14 cellular contexts compared by ENCODE assay signal in genomic region chr13:113843063-113843654, GRCh38. TPM values are rescaled to one million over a fixed set of nuclear protein-coding genes. Genes with fewer than 3 reads are reported as not detected.
DNase-seq lines count a peak whose midpoint lies in the region; ATAC-seq and TF ChIP-seq lines count a peak whose summit lies in the region.
"Had no signal": no experiment of that assay in that cellular context is flagged by ENCODE, and none has a peak within 500 bp of the region (broad histone marks: within the 10 kb centered on the region; RNA-seq: fewer than 3 reads in every experiment).

No MANE protein-coding gene starts in this region.

- H2AFZ ChIP-seq in SK-N-SH (ENCODE audit: low read depth): no peak overlapping the region

- H4K20me1 ChIP-seq in SK-N-SH (ENCODE audit: insufficient read depth): peaks cover 2% of the 10 kb centered on the region; the same call in 1 of the 2 replicates

- H3K4me1 ChIP-seq in SK-N-SH (ENCODE audit: control insufficient read depth in 1 of 2, insufficient read depth in 2 of 2, low read depth in 1 of 2, low read length in 1 of 2): peaks cover 21 to 30% of the 10 kb centered on the region in 2 experiments; a peak in 3 of 4 replicates
- H3K4me1 ChIP-seq in heart right ventricle: peaks cover 41 to 93% (median 80%) of the 10 kb centered on the region in 9 donors
- H3K4me1 ChIP-seq in mucosa of descending colon (ENCODE audit: low read depth): peaks cover 22% of the 10 kb centered on the region
- peaks cover under 1 to 26% of the 10 kb centered on the region in 2 donors for H3K4me1 ChIP-seq in uterus
- peaks cover 33% of the 10 kb centered on the region for H3K4me1 ChIP-seq in body of pancreas

- TF ChIP-seq CTCF in SK-N-SH (IDR thresholded peaks at IDR 0.05): no peak
- TF ChIP-seq CTCF in heart right ventricle (IDR thresholded peaks at IDR 0.05): no peak
- no peak for TF ChIP-seq CTCF in mucosa of descending colon (IDR thresholded peaks at IDR 0.05)
- no peak for TF ChIP-seq CTCF in uterus (IDR thresholded peaks at IDR 0.05)
- TF ChIP-seq CTCF in body of pancreas (IDR thresholded peaks at IDR 0.05): no peak

- TF ChIP-seq EP300 in SK-N-SH (IDR thresholded peaks at IDR 0.05; ENCODE audit: borderline replicate concordance in 1 of 2, low read depth in 1 of 2, low read length in 1 of 2): no peak

- CTCF ChIA-PET in SK-N-SH (lab: Yijun Ruan, JAX): interaction anchor here (0.6 to 1.1 kb wide), 2 partner anchors 21 to 282 kb away, joined by 3 read pairs; partner anchors contain the start of gene GAS6

- H3K27me3 ChIP-seq in SK-N-SH (ENCODE audit: insufficient read depth) (no peaks in the 10 kb centered on the region), heart right ventricle (no peaks in the 10 kb centered on the region), uterus (no peaks in the 10 kb centered on the region), body of pancreas (no peaks in the 10 kb centered on the region)

- intact Hi-C loops in heart right ventricle (cut with DNase I): no loop called here
- intact Hi-C loops in mucosa of descending colon (cut with DNase I, micrococcal nuclease): no loop called here
- intact Hi-C loops in uterus (cut with DNase I; ENCODE audit: low total_unique reads): no loop called here
- intact Hi-C loops in body of pancreas (cut with DNase I): no loop called here

- H3K4me2 ChIP-seq in SK-N-SH: no peak overlapping the region

- H3K27ac ChIP-seq in SK-N-SH (ENCODE audit: low read depth in 2 of 2, low read length in 1 of 2) (no peak overlapping the region), heart right ventricle (peak overlapping the region in 8 of 10 donors; percentile 6 to 70 (median 60)), uterus (no peak overlapping the region), body of pancreas (peak overlapping the region in 1 of 4 donors; percentile 25)
- H3K27ac ChIP-seq: 22Rv1 had no signal

- ATAC-seq in SK-N-SH treated with all-trans-retinoic acid at 6 μM for 48 hours: no peak
- ATAC-seq in heart right ventricle: peak; percentile 12 to 66 (median 42)
- no peak for ATAC-seq in mucosa of descending colon
- no peak for ATAC-seq in body of pancreas
- ATAC-seq in HG02884 (IDR thresholded peaks at IDR 0.05; ENCODE audit: unreplicated experiment): no peak
- no peak for ATAC-seq in HG03442 (IDR thresholded peaks at IDR 0.05; ENCODE audit: unreplicated experiment)
- ATAC-seq: CD8-positive, alpha-beta T cell had no signal

- no peak for TF ChIP-seq RAD21 in SK-N-SH (IDR thresholded peaks at IDR 0.05; ENCODE audit: low read length)

- no peak overlapping the region for H3K9ac ChIP-seq in SK-N-SH

- H3K9me2 ChIP-seq in SK-N-SH: no peaks in the 10 kb centered on the region

- peaks cover 30% of the 10 kb centered on the region for H3F3A ChIP-seq in SK-N-SH (replicated peaks; ENCODE audit: insufficient read depth)

- DNase-seq in SK-N-SH: no peak
- DNase-seq in heart right ventricle: peak in 1 of 2 donors; percentile 37
- peak in 2 of 3 donors; percentile 31 to 49 for DNase-seq in mucosa of descending colon
- peak; percentile 14 to 17 for DNase-seq in uterus
- no peak for DNase-seq in body of pancreas
- DNase-seq: CD8-positive, alpha-beta T cell; H9; NCI-H1105 treated with DMSO at 0.1 percent for 48 hours; NCI-H187; NCI-H345 had no signal

- TF ChIP-seq POLR2A in uterus (IDR thresholded peaks at IDR 0.05) (no peak), body of pancreas (IDR thresholded peaks at IDR 0.05) (no peak)

- peaks cover 91% of the 10 kb centered on the region for H3K79me2 ChIP-seq in SK-N-SH (ENCODE audit: insufficient read depth)

- WGBS in SK-N-SH (ENCODE audit: low lambda C conversion rate): 95% methylated on average over 12 of the region's 30 CpGs
- 58 to 73% methylated on average over 30 of the region's 30 CpGs for WGBS in heart right ventricle, 2 donors
- 88% methylated on average over 25 to 28 of the region's 30 CpGs for WGBS in body of pancreas, 2 donors

- H3K4me3 ChIP-seq in SK-N-SH (ENCODE audit: low read depth in 2 of 2, low read length in 1 of 2) (no peak overlapping the region), heart right ventricle (no peak overlapping the region), mucosa of descending colon (no peak overlapping the region), uterus (no peak overlapping the region), body of pancreas (no peak overlapping the region)

- POLR2A ChIA-PET in SK-N-SH (lab: Yijun Ruan, JAX): no interaction called here

- peaks cover 25 to 53% of the 10 kb centered on the region in 2 experiments for H3K36me3 ChIP-seq in SK-N-SH (replicated peaks in 1 of 2; ENCODE audit: control insufficient read depth in 1 of 2, insufficient read depth in 2 of 2, low read length in 1 of 2)
- peaks cover 0 to 76% (median 0%) of the 10 kb centered on the region in 9 donors for H3K36me3 ChIP-seq in heart right ventricle
- no peaks in the 10 kb centered on the region for H3K36me3 ChIP-seq in mucosa of descending colon (ENCODE audit: low read depth)
- H3K36me3 ChIP-seq in uterus: no peaks in the 10 kb centered on the region
- H3K36me3 ChIP-seq in body of pancreas (replicated peaks in 1 of 2; ENCODE audit: insufficient read depth in 1 of 2, low read depth in 2 of 2): no peaks in the 10 kb centered on the region

- H3K9me3 ChIP-seq in SK-N-SH (no peaks in the 10 kb centered on the region), heart right ventricle (no peaks in the 10 kb centered on the region), mucosa of descending colon (no peaks in the 10 kb centered on the region), uterus (no peaks in the 10 kb centered on the region), body of pancreas (no peaks in the 10 kb centered on the region)

TF ChIP-seq in SK-N-SH, 30 proteins besides CTCF, POLR2A, EP300 and RAD21:
- TF ChIP-seq POLR2AphosphoS5 (IDR thresholded peaks at IDR 0.05; ENCODE audit: low read depth, low read length): peak; percentile 1; the same call in 1 of the 2 replicates
- peak; percentile 17 for TF ChIP-seq PBX3 (IDR thresholded peaks at IDR 0.05)
- no peak for TF ChIP-seq CHD2 (IDR thresholded peaks at IDR 0.05; ENCODE audit: low read length, partially characterized antibody)

TF ChIP-seq in SK-N-SH treated with all-trans-retinoic acid at 6 μM for 48 hours, 23 proteins besides CTCF, POLR2A, EP300 and RAD21:
- no peak for TF ChIP-seq RARB (CRISPR knock-in tag; IDR thresholded peaks at IDR 0.05)
- no peak for TF ChIP-seq ISL1 (CRISPR knock-in tag; IDR thresholded peaks at IDR 0.05)
- no peak for TF ChIP-seq BACH2 (CRISPR knock-in tag; IDR thresholded peaks at IDR 0.05; ENCODE audit: borderline replicate concordance)
- no peak for TF ChIP-seq TSHZ2 (CRISPR knock-in tag; IDR thresholded peaks at IDR 0.05)
- no peak for TF ChIP-seq POU6F1 (CRISPR knock-in tag; IDR thresholded peaks at IDR 0.05; ENCODE audit: borderline replicate concordance, low read depth)

RNA-seq across cellular contexts. Expression of gene GAS6, which starts 20.7 kb away (rescaled TPM):
- polyA plus RNA-seq in SK-N-SH (2012; rRNA removed) (380 and 406 TPM in 2 replicates), heart right ventricle (100 to 1,000 TPM; 113 to 280 TPM)
- 236 and 359 TPM in 2 replicates for polyA plus RNA-seq in SK-N-SH (2012; cell fraction: cytosol; rRNA removed)
- polyA plus RNA-seq in SK-N-SH (2012; cell fraction: nucleus; rRNA removed): 463 and 469 TPM in 2 replicates
- total RNA-seq in heart right ventricle (100 to 1,000 TPM; 146 to 223 (median 174) TPM), mucosa of descending colon (100 to 1,000 TPM; 101 to 168 (median 113) TPM), uterus (100 to 1,000 TPM; 128 to 287 (median 199) TPM), body of pancreas (100 to 1,000 TPM in 1 of 2 donors, 10 to 100 TPM in 1; 83.0 to 145 TPM)

Comparison
In these comparisons a context has a peak if more than half of its experiments do, and no peak if none do; other contexts are left out.
1. DNase-seq: peak in mucosa of descending colon (2 of 3) and uterus (2 of 2); none in SK-N-SH (single experiment) and body of pancreas (0 of 4).
2. H3K27ac ChIP-seq: peak in heart right ventricle (8 of 10); none in SK-N-SH (0 of 2) and uterus (0 of 2).
3. ATAC-seq: peak in heart right ventricle (8 of 8); none in SK-N-SH treated with all-trans-retinoic acid at 6 μM for 48 hours (single experiment), mucosa of descending colon (single experiment), body of pancreas (single experiment), HG02884 (single experiment) and HG03442 (single experiment).